14 cellular contexts compared by ENCODE assay signal in the genomic region with DNA sequence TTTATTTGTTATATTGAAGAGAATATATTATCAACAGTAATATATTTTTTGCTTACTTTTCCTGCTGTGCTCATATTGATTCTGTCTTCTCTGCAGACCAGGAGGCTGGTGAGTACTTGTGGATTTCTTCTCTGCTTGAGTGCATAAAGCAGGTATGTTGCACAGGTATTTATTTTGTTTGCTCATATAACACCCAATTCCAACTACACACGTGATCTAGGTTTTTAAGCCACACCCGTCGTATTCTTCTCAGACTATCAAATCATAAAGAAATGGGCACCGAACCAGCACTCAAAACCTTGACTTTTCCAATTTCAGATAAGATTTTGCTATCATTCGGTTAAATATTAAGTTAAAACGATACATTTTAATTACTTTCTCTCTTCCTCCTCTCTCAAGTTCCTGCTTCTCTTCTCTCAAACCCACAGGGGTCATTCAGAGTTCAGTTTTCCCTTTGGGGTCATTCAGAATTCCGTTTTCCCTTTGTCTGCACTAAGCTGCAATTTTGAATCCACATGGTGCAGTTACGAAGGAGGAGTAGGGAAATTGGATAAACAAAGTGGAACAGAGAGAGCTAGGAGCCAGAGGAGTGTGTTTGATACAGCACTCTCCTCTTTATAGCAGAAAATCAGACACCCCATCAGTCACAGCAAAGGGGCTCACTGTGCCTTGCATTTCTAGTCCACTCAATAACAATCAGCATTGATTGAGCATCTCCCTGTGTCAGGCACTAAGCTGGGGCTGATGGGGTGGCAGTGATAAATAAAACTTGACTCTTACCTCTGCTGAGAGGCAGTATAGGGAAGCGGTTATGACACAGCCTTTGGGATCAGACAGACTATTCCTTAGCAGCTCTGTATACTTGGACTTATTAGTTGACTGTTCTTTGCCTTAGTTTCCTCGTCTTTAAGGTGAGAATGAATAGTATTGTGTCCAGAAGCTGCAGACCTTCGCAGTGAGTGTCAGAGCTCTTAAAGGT. TPM values are rescaled to one million over a fixed set of nuclear protein-coding genes. Genes with fewer than 3 reads are reported as not detected.
DNase-seq lines count a peak whose midpoint lies in the region; ATAC-seq and TF ChIP-seq lines count a peak whose summit lies in the region.
"Had no signal": no experiment of that assay in that cellular context is flagged by ENCODE, and none has a peak within 500 bp of the region (broad histone marks: within the 10 kb centered on the region; RNA-seq: fewer than 3 reads in every experiment).

A gene (minus strand): TSS at position 145 of the 979 bp plus-strand sequence. CDS start 71 bp downstream, at position 74.

- no peaks in the 10 kb centered on the region for H3K27me3 Mint-ChIP-seq in chondrocyte (ENCODE audit: low read depth)
- H3K27me3 Mint-ChIP-seq: activated B cell treated with CpG ODN at 0.5 μM for 24 hours had no signal

- no peak for DNase-seq in Right ventricle myocardium superior
- DNase-seq in cardiac septum (ENCODE audit: low spot score), result no peak
- DNase-seq in heart left ventricle, result peak in 1 of 5 donors; percentile 13
- peak; percentile 46 for DNase-seq in osteoblast (ENCODE audit: insufficient read length, low spot score, missing footprints)
- DNase-seq in aorta, result no peak
- DNase-seq in chondrocyte (ENCODE audit: low spot score), result no peak
- DNase-seq in NCI-H1694 treated with DMSO at 0.1 percent for 48 hours (lab: John Stamatoyannopoulos, UW), result no peak
- DNase-seq in trophoblast cell, result no peak
- DNase-seq: activated B cell treated with CpG ODN at 0.5 μM for 24 hours; activated T-cell treated with anti-CD3 and anti-CD28 coated beads, Interleukin-2, amount 50 U/mL, for 1 hour; DMS 273 treated with DMSO at 0.1 percent for 48 hours; NCI-H1105 had no signal

- no peak within 1 kb of the TSS for H2BK12ac ChIP-seq in trophoblast cell (ENCODE audit: low read length)

- no peak within 1 kb of the TSS for H4K8ac ChIP-seq in trophoblast cell (ENCODE audit: low read depth, low read length)

- 58 to 61% (median 59%) methylated on average over 11 of the region's 11 CpGs for WGBS in heart left ventricle, 4 donors
- WGBS in aorta, 2 donors, result 71 to 72% methylated on average over 11 of the region's 11 CpGs
- 100% methylated on average over 1 of the region's 11 CpGs for WGBS in trophoblast cell (ENCODE audit: extremely low coverage, insufficient coverage, insufficient read length)

- H3K79me2 ChIP-seq in osteoblast (ENCODE audit: insufficient read depth, low read length) (no peaks in the 10 kb centered on the region), trophoblast cell (ENCODE audit: control insufficient read depth, insufficient read depth, low read length, poor library complexity) (no peaks in the 10 kb centered on the region)

- H3K27ac Mint-ChIP-seq in chondrocyte (ENCODE audit: unreplicated experiment), result no peak within 1 kb of the TSS
- H3K27ac Mint-ChIP-seq: activated B cell treated with CpG ODN at 0.5 μM for 24 hours had no signal

- H4K12ac ChIP-seq in trophoblast cell (ENCODE audit: low read depth, low read length), result no peak within 1 kb of the TSS

- H3K9me3 Mint-ChIP-seq in chondrocyte (ENCODE audit: low read depth), result peaks cover 7% of the 10 kb centered on the region

- intact Hi-C loops in Right ventricle myocardium superior (cut with DNase I) (no loop called here), cardiac septum (cut with DNase I) (no loop called here), heart left ventricle (cut with DNase I) (no loop called here), aorta (cut with DNase I) (no loop called here)

- peak within 1 kb of the TSS in 8 of 12 donors; percentile 11 to 46 (median 26) for H3K4me3 ChIP-seq in heart left ventricle
- no peak within 1 kb of the TSS for H3K4me3 ChIP-seq in osteoblast (ENCODE audit: insufficient read depth, low read length)
- H3K4me3 ChIP-seq in aorta (ENCODE audit: low read length in 2 of 2), result no peak within 1 kb of the TSS
- H3K4me3 ChIP-seq in trophoblast cell (ENCODE audit: low read depth, low read length), result no peak within 1 kb of the TSS
- H3K4me3 ChIP-seq: SJSA1 had no signal

- H3K79me1 ChIP-seq in trophoblast cell (ENCODE audit: low read length), result no peaks in the 10 kb centered on the region

- no peak within 1 kb of the TSS for H3K4ac ChIP-seq in trophoblast cell (ENCODE audit: low read depth, low read length)

- H2AFZ ChIP-seq in osteoblast (ENCODE audit: low read length) (peak within 1 kb of the TSS; percentile 83), trophoblast cell (ENCODE audit: insufficient read depth, low read length, poor library complexity) (no peak within 1 kb of the TSS)

- H3K27me3 ChIP-seq in heart left ventricle, result no peaks in the 10 kb centered on the region
- no peaks in the 10 kb centered on the region for H3K27me3 ChIP-seq in osteoblast (ENCODE audit: insufficient read depth, low read length)
- H3K27me3 ChIP-seq in aorta (ENCODE audit: control insufficient read depth in 1 of 2, insufficient read depth in 2 of 2, low read length in 1 of 2), result no peaks in the 10 kb centered on the region
- no peaks in the 10 kb centered on the region for H3K27me3 ChIP-seq in trophoblast cell (ENCODE audit: insufficient read depth, low read length)
- H3K27me3 ChIP-seq: SJSA1 had no signal

- peak within 1 kb of the TSS in 6 of 12 donors; percentile 7 to 68 (median 54) for H3K27ac ChIP-seq in heart left ventricle
- H3K27ac ChIP-seq in osteoblast (ENCODE audit: low read depth, low read length), result no peak within 1 kb of the TSS
- no peak within 1 kb of the TSS for H3K27ac ChIP-seq in aorta (ENCODE audit: low read depth in 1 of 2, low read length in 2 of 2)
- no peak within 1 kb of the TSS for H3K27ac ChIP-seq in trophoblast cell (ENCODE audit: low read depth, low read length)
- H3K27ac ChIP-seq: SJSA1 had no signal

- peak; percentile 75 for ATAC-seq in Right ventricle myocardium superior (ENCODE audit: poor library complexity)
- peak in 2 of 4 donors; percentile 49 to 65 for ATAC-seq in heart left ventricle
- peak; percentile 26 for ATAC-seq in aorta (ENCODE audit: low FRiP score)

- H3K9me3 ChIP-seq in heart left ventricle, result peaks cover 0 to 2% (median 0%) of the 10 kb centered on the region in 12 donors
- no peaks in the 10 kb centered on the region for H3K9me3 ChIP-seq in osteoblast (ENCODE audit: low read depth, low read length)
- H3K9me3 ChIP-seq in aorta (ENCODE audit: control insufficient read depth, low read length), result no peaks in the 10 kb centered on the region
- no peaks in the 10 kb centered on the region for H3K9me3 ChIP-seq in trophoblast cell (ENCODE audit: insufficient read depth, low read depth, low read length)
- H3K9me3 ChIP-seq: SJSA1 had no signal

- no peak within 1 kb of the TSS for H2BK5ac ChIP-seq in trophoblast cell (ENCODE audit: low read depth, low read length, poor library complexity)

- no peaks in the 10 kb centered on the region for H3K4me1 Mint-ChIP-seq in chondrocyte (ENCODE audit: low read depth)
- H3K4me1 Mint-ChIP-seq: activated B cell treated with CpG ODN at 0.5 μM for 24 hours had no signal

- no peak within 1 kb of the TSS for H3K14ac ChIP-seq in trophoblast cell (ENCODE audit: low read length)

- H3K23ac ChIP-seq in trophoblast cell (ENCODE audit: low read length), result no peak within 1 kb of the TSS

- no peak within 1 kb of the TSS for H2AK5ac ChIP-seq in trophoblast cell (ENCODE audit: low read length)

- peaks cover 2% of the 10 kb centered on the region for H3K36me3 Mint-ChIP-seq in chondrocyte (ENCODE audit: low read depth)

- H3K4me3 Mint-ChIP-seq in chondrocyte (ENCODE audit: unreplicated experiment), result no peak within 1 kb of the TSS
- H3K4me3 Mint-ChIP-seq: activated B cell treated with CpG ODN at 0.5 μM for 24 hours had no signal

- H3K4me1 ChIP-seq in heart left ventricle (peaks cover 0 to 6% (median 0%) of the 10 kb centered on the region in 12 donors), osteoblast (ENCODE audit: insufficient read depth, low read length) (no peaks in the 10 kb centered on the region), aorta (ENCODE audit: control insufficient read depth in 1 of 2, insufficient read depth in 2 of 2, low read length in 2 of 2) (no peaks in the 10 kb centered on the region), trophoblast cell (ENCODE audit: control insufficient read depth in 1 of 2, insufficient read depth in 2 of 2, low read length in 2 of 2) (no peaks in the 10 kb centered on the region)
- H3K4me1 ChIP-seq: SJSA1 had no signal

- TF ChIP-seq CTCF in heart left ventricle (IDR thresholded peaks at IDR 0.05) (no peak), osteoblast (IDR thresholded peaks at IDR 0.05; ENCODE audit: extremely low read depth, low read depth, low read length) (no peak), chondrocyte (IDR thresholded peaks at IDR 0.05) (no peak)

- no peak within 1 kb of the TSS for H2BK120ac ChIP-seq in trophoblast cell (ENCODE audit: insufficient read depth, low read length, poor library complexity)

- no peak for TF ChIP-seq POLR2A in heart left ventricle (IDR thresholded peaks at IDR 0.05)

- H4K91ac ChIP-seq in trophoblast cell (ENCODE audit: low read depth, low read length), result no peak within 1 kb of the TSS

- H3K18ac ChIP-seq in trophoblast cell (ENCODE audit: low read length), result no peak within 1 kb of the TSS

- H3K4me2 ChIP-seq in osteoblast (ENCODE audit: insufficient read depth, low read length) (peak within 1 kb of the TSS; percentile 36), trophoblast cell (ENCODE audit: low read length) (no peak within 1 kb of the TSS)

- no peak within 1 kb of the TSS for H3K9ac ChIP-seq in trophoblast cell (ENCODE audit: low read length)

- H3K36me3 ChIP-seq in heart left ventricle, result no peaks in the 10 kb centered on the region
- no peaks in the 10 kb centered on the region for H3K36me3 ChIP-seq in osteoblast (ENCODE audit: insufficient read depth, low read length)
- H3K36me3 ChIP-seq in aorta (ENCODE audit: control insufficient read depth in 1 of 2, insufficient read depth in 2 of 2, low read length in 1 of 2), result no peaks in the 10 kb centered on the region
- no peaks in the 10 kb centered on the region for H3K36me3 ChIP-seq in trophoblast cell (ENCODE audit: control insufficient read depth in 1 of 2, insufficient read depth in 2 of 2, low read length in 2 of 2)
- H3K36me3 ChIP-seq: SJSA1 had no signal

- H4K20me1 ChIP-seq in osteoblast (ENCODE audit: insufficient read depth, low read length), result no peaks in the 10 kb centered on the region

RNA-seq across cellular contexts. Expression of the gene that starts here (rescaled TPM):
- total RNA-seq in Right ventricle myocardium superior (6.9 TPM), cardiac septum (4.0 TPM), heart left ventricle (10 to 100 TPM in 1 of 9 donors, 1 to 10 TPM in 8; 1.6 to 14.3 (median 2.8) TPM), osteoblast (0.59 and 0.72 TPM in 2 replicates), aorta (10 to 100 TPM in 1 of 2 donors, 1 to 10 TPM in 1; 3.4 to 11.7 TPM), chondrocyte (not detected in 3 replicates)
- polyA plus RNA-seq in heart left ventricle (1 to 10 TPM in 1 of 2 donors, under 1 TPM in 1; 0.64 to 2.8 TPM), aorta (10 to 100 TPM in 1 of 2 donors, 1 to 10 TPM in 1; 2.8 to 21.2 TPM)
- not detected in 2 replicates for polyA plus RNA-seq in trophoblast cell (2013)
- total RNA-seq: activated B cell treated with CpG ODN at 0.5 μM for 24 hours, astrocyte, SJSA1 had no signal

Comparison
In these comparisons a context has a peak if more than half of its experiments do, and no peak if none do; other contexts are left out.
1. Peak in DNase-seq and H3K4me2 ChIP-seq in osteoblast; RNA of the gene not detected or under 1 TPM.
2. H3K4me3 ChIP-seq: peak in heart left ventricle (8 of 12); none in osteoblast (single experiment), aorta (0 of 2) and trophoblast cell (single experiment).